ENCODE assay signal across 8 cellular contexts in genomic region chr17:42484304-42484703, GRCh38. TPM values are rescaled to one million over a fixed set of nuclear protein-coding genes. Genes with fewer than 3 reads are reported as not detected.
DNase-seq lines count a peak whose midpoint lies in the region; ATAC-seq and TF ChIP-seq lines count a peak whose summit lies in the region.

No MANE protein-coding gene starts in this region.

- ATAC-seq in left lung: peak; percentile 31
- ATAC-seq in SK-N-SH treated with all-trans-retinoic acid at 6 μM for 48 hours: no peak
- no peak for ATAC-seq in HG03378 (IDR thresholded peaks at IDR 0.05; ENCODE audit: unreplicated experiment)

- peaks cover 0 to 9% (median 0%) of the 10 kb centered on the region in 4 donors for H3K4me1 ChIP-seq in Peyer's patch
- H3K4me1 ChIP-seq in left lung: no peaks in the 10 kb centered on the region

- TF ChIP-seq CTCF in Peyer's patch (IDR thresholded peaks at IDR 0.05): no peak
- TF ChIP-seq CTCF in left lung (IDR thresholded peaks at IDR 0.05): no peak

- intact Hi-C loops in left lung (cut with DNase I): no loop called here

- H3K36me3 ChIP-seq in Peyer's patch: peaks cover 0 to 97% (median 3%) of the 10 kb centered on the region in 3 donors
- H3K36me3 ChIP-seq in left lung: peaks cover 0 to 100% of the 10 kb centered on the region in 2 donors

- H3K27ac ChIP-seq in Peyer's patch: peak overlapping the region in 1 of 4 donors; percentile 38
- H3K27ac ChIP-seq in left lung: no peak overlapping the region

- no peaks in the 10 kb centered on the region for H3K9me3 ChIP-seq in Peyer's patch
- H3K9me3 ChIP-seq in left lung: no peaks in the 10 kb centered on the region

- DNase-seq in Peyer's patch: peak; percentile 50 to 77 (median 58)
- peak; percentile 55 for DNase-seq in activated T-cell treated with anti-CD3 and anti-CD28 coated beads for 24 hours (ENCODE audit: low read depth)
- no peak for DNase-seq in left lung
- peak; percentile 60 for DNase-seq in stimulated activated CD8-positive, alpha-beta memory T cell treated with anti-CD3 and anti-CD28 coated beads, Interleukin-4, amount 100 ng/mL, for 24 hours (ENCODE audit: low read depth)
- no peak for DNase-seq in NCI-H1694 treated with DMSO at 0.1 percent for 48 hours (lab: John Stamatoyannopoulos, UW)
- DNase-seq in NCI-H446 treated with DMSO at 0.1 percent for 48 hours (lab: John Stamatoyannopoulos, UW): no peak

- H3K4me3 ChIP-seq in Peyer's patch (no peak overlapping the region), left lung (no peak overlapping the region)

- no peaks in the 10 kb centered on the region for H3K27me3 ChIP-seq in Peyer's patch
- no peaks in the 10 kb centered on the region for H3K27me3 ChIP-seq in left lung

- no peak for TF ChIP-seq POLR2A in Peyer's patch (IDR thresholded peaks at IDR 0.05)

TF ChIP-seq in SK-N-SH treated with all-trans-retinoic acid at 6 μM for 48 hours, 23 proteins besides CTCF, POLR2A, EP300 and RAD21:
- TF ChIP-seq TSHZ2 (CRISPR knock-in tag; IDR thresholded peaks at IDR 0.05) (no peak), POU6F1 (CRISPR knock-in tag; IDR thresholded peaks at IDR 0.05; ENCODE audit: borderline replicate concordance, low read depth) (no peak), CSDC2 (CRISPR knock-in tag; IDR thresholded peaks at IDR 0.05) (no peak), GLIS3 (CRISPR knock-in tag; IDR thresholded peaks at IDR 0.05) (no peak)

RNA-seq across cellular contexts. Expression of gene ATP6V0A1, which starts 25.6 kb away (rescaled TPM):
- total RNA-seq in Peyer's patch (100 to 1,000 TPM; 121 to 251 (median 204) TPM), left lung (100 to 1,000 TPM in 1 of 2 donors, 10 to 100 TPM in 1; 95.9 to 103 TPM)

RNA-seq across cellular contexts. Expression of gene NAGLU, which starts 51.7 kb away (rescaled TPM):
- total RNA-seq in Peyer's patch (10 to 100 TPM; 12.4 to 79.2 (median 62.7) TPM), left lung (10 to 100 TPM; 41.5 to 56.2 TPM)

Comparison
In these comparisons a context has a peak if more than half of its experiments do, and no peak if none do; other contexts are left out.
1. DNase-seq: peak in Peyer's patch (3 of 3), activated T-cell treated with anti-CD3 and anti-CD28 coated beads for 24 hours (single experiment) and stimulated activated CD8-positive, alpha-beta memory T cell treated with anti-CD3 and anti-CD28 coated beads, Interleukin-4, amount 100 ng/mL, for 24 hours (single experiment); none in left lung (0 of 2), NCI-H1694 treated with DMSO at 0.1 percent for 48 hours (single experiment) and NCI-H446 treated with DMSO at 0.1 percent for 48 hours (single experiment).